ENCODE assay signal across 8 cellular contexts in genomic region chr2:25276569-25277465, GRCh38.
A peak's percentile ranks its signal among the peaks of the same experiment; 100 is the strongest.
DNase-seq lines count a peak whose midpoint lies in the region; ATAC-seq and TF ChIP-seq lines count a peak whose summit lies in the region.

No MANE protein-coding gene starts in this region.

- H3K9me3 Mint-ChIP-seq in CD8-positive, alpha-beta memory T cell = no peaks in the 10 kb centered on the region
- H3K9me3 Mint-ChIP-seq in endothelial cell (ENCODE audit: unreplicated experiment) = no peaks in the 10 kb centered on the region
- H3K9me3 Mint-ChIP-seq in stimulated activated effector memory CD8-positive, alpha-beta T cell treated with anti-CD3 and anti-CD28 coated beads, Interleukin-12 subunit alpha, Interleukin-12 subunit beta, amount 100 ng/mL, for 72 hours = no peaks in the 10 kb centered on the region

- H3K4me3 Mint-ChIP-seq in CD8-positive, alpha-beta memory T cell = peak overlapping the region; percentile 69 to 89 (median 78)
- no peak overlapping the region for H3K4me3 Mint-ChIP-seq in endothelial cell (ENCODE audit: unreplicated experiment)
- H3K4me3 Mint-ChIP-seq in stimulated activated effector memory CD8-positive, alpha-beta T cell treated with anti-CD3 and anti-CD28 coated beads, Interleukin-12 subunit alpha, Interleukin-12 subunit beta, amount 100 ng/mL, for 72 hours = peak overlapping the region; percentile 64

- peak overlapping the region; percentile 41 for H3K4me3 ChIP-seq in CD8-positive, alpha-beta memory T cell (ENCODE audit: low read length)
- peak overlapping the region; percentile 11 to 67 for H3K4me3 ChIP-seq in muscle layer of duodenum (ENCODE audit: low read depth in 1 of 2, low read length in 2 of 2)

- H3K4me1 Mint-ChIP-seq in CD8-positive, alpha-beta memory T cell = peaks cover 50 to 80% (median 59%) of the 10 kb centered on the region in 3 donors
- H3K4me1 Mint-ChIP-seq in endothelial cell (ENCODE audit: unreplicated experiment) = peaks cover 41% of the 10 kb centered on the region
- H3K4me1 Mint-ChIP-seq in stimulated activated effector memory CD8-positive, alpha-beta T cell treated with anti-CD3 and anti-CD28 coated beads, Interleukin-12 subunit alpha, Interleukin-12 subunit beta, amount 100 ng/mL, for 72 hours = peaks cover 61% of the 10 kb centered on the region

- peak overlapping the region; percentile 94 to 100 (median 96) for H3K27ac Mint-ChIP-seq in CD8-positive, alpha-beta memory T cell
- peak overlapping the region; percentile 57 for H3K27ac Mint-ChIP-seq in endothelial cell (ENCODE audit: unreplicated experiment)
- peak overlapping the region; percentile 93 for H3K27ac Mint-ChIP-seq in stimulated activated effector memory CD8-positive, alpha-beta T cell treated with anti-CD3 and anti-CD28 coated beads, Interleukin-12 subunit alpha, Interleukin-12 subunit beta, amount 100 ng/mL, for 72 hours

- no peaks in the 10 kb centered on the region for H3K9me3 ChIP-seq in CD8-positive, alpha-beta memory T cell (ENCODE audit: low read length)
- H3K9me3 ChIP-seq in muscle layer of duodenum (ENCODE audit: control insufficient read depth in 1 of 2, low read length in 2 of 2) = no peaks in the 10 kb centered on the region

- peaks cover 0 to 2% of the 10 kb centered on the region in 2 donors for H3K27me3 Mint-ChIP-seq in CD8-positive, alpha-beta memory T cell
- H3K27me3 Mint-ChIP-seq in endothelial cell (ENCODE audit: unreplicated experiment) = peaks cover 21% of the 10 kb centered on the region

- H3K4me1 ChIP-seq in CD8-positive, alpha-beta memory T cell (ENCODE audit: insufficient read depth, low read length) = peaks cover 74% of the 10 kb centered on the region
- H3K4me1 ChIP-seq in muscle layer of duodenum (ENCODE audit: control insufficient read depth in 1 of 2, insufficient read depth in 2 of 2, low read length in 2 of 2) = peaks cover 13 to 54% of the 10 kb centered on the region in 2 donors

- peak overlapping the region; percentile 63 for H3K27ac ChIP-seq in CD8-positive, alpha-beta memory T cell (ENCODE audit: low read depth, low read length)
- H3K27ac ChIP-seq in muscle layer of duodenum (ENCODE audit: low read length) = peak overlapping the region; percentile 23

- peak; percentile 93 for TF ChIP-seq CTCF in endothelial cell (IDR thresholded peaks at IDR 0.05; ENCODE audit: unreplicated experiment)

- POLR2A ChIA-PET in CD8-positive, alpha-beta memory T cell (lab: Charles Lee) = interaction anchor here (0.5 to 3.3 kb wide), 14 partner anchors 9 to 121 kb away, joined by 3 to 27 read pairs (median 5); no protein-coding TSS in a partner anchor

- DNase-seq in CD8-positive, alpha-beta memory T cell = peak; percentile 72 to 86 (median 76)
- peak; percentile 94 for DNase-seq in activated CD8-positive, alpha-beta memory T cell treated with anti-CD3 and anti-CD28 coated beads, Interleukin-2, amount 50 U/mL, for 48 hours
- DNase-seq in endothelial cell (ENCODE audit: low spot score) (peak; percentile 91), LoVo (ENCODE audit: low spot score) (no peak), NCI-H2196 (lab: John Stamatoyannopoulos, UW; ENCODE audit: unreplicated experiment) (no peak)
- peak; percentile 90 to 92 for DNase-seq in stimulated activated effector memory CD8-positive, alpha-beta T cell treated with anti-CD3 and anti-CD28 coated beads, Interleukin-12 subunit alpha, Interleukin-12 subunit beta, amount 100 ng/mL, for 72 hours (ENCODE audit: low spot score in 2 of 2)

- peaks cover 0 to 22% (median 2%) of the 10 kb centered on the region in 3 donors for H3K36me3 Mint-ChIP-seq in CD8-positive, alpha-beta memory T cell
- peaks cover 8% of the 10 kb centered on the region for H3K36me3 Mint-ChIP-seq in endothelial cell (ENCODE audit: low read depth, unreplicated experiment)
- peaks cover 92% of the 10 kb centered on the region for H3K36me3 Mint-ChIP-seq in stimulated activated effector memory CD8-positive, alpha-beta T cell treated with anti-CD3 and anti-CD28 coated beads, Interleukin-12 subunit alpha, Interleukin-12 subunit beta, amount 100 ng/mL, for 72 hours

- H3K36me3 ChIP-seq in CD8-positive, alpha-beta memory T cell (ENCODE audit: insufficient read depth, low read length) = peaks cover 6% of the 10 kb centered on the region
- H3K36me3 ChIP-seq in muscle layer of duodenum (ENCODE audit: control insufficient read depth in 1 of 2, insufficient read depth in 2 of 2, low read length in 2 of 2) = peaks cover 1 to 8% of the 10 kb centered on the region in 2 donors

- ATAC-seq in HG02938 (IDR thresholded peaks at IDR 0.05; ENCODE audit: unreplicated experiment) = peak; percentile 33
- peak; percentile 78 for ATAC-seq in stimulated activated effector memory CD8-positive, alpha-beta T cell treated with anti-CD3 and anti-CD28 coated beads, Interleukin-12 subunit alpha, Interleukin-12 subunit beta, amount 100 ng/mL, for 72 hours

- CTCF ChIA-PET in CD8-positive, alpha-beta memory T cell (lab: Charles Lee) = interaction anchor here (0.8 to 4.6 kb wide), 23 partner anchors 10 to 575 kb away, joined by 3 to 66 read pairs (median 6); no protein-coding TSS in a partner anchor

- no peaks in the 10 kb centered on the region for H3K27me3 ChIP-seq in CD8-positive, alpha-beta memory T cell (ENCODE audit: insufficient read depth, low read length, poor library complexity, severe bottlenecking)
- no peaks in the 10 kb centered on the region for H3K27me3 ChIP-seq in muscle layer of duodenum (ENCODE audit: low read depth, low read length)

Comparison
In these comparisons a context has a peak if more than half of its experiments do, and no peak if none do; other contexts are left out.
1. DNase-seq: peak in CD8-positive, alpha-beta memory T cell (5 of 5), activated CD8-positive, alpha-beta memory T cell treated with anti-CD3 and anti-CD28 coated beads, Interleukin-2, amount 50 U/mL, for 48 hours (single experiment), endothelial cell (single experiment) and stimulated activated effector memory CD8-positive, alpha-beta T cell treated with anti-CD3 and anti-CD28 coated beads, Interleukin-12 subunit alpha, Interleukin-12 subunit beta, amount 100 ng/mL, for 72 hours (2 of 2); none in LoVo (single experiment) and NCI-H2196 (single experiment).
2. Peak in every context shown above with its lines, with median percentiles within 50 percentile points of each other: H3K27ac Mint-ChIP-seq.